Comparison of ENCODE assay signal across 8 cellular contexts in the genomic region with DNA sequence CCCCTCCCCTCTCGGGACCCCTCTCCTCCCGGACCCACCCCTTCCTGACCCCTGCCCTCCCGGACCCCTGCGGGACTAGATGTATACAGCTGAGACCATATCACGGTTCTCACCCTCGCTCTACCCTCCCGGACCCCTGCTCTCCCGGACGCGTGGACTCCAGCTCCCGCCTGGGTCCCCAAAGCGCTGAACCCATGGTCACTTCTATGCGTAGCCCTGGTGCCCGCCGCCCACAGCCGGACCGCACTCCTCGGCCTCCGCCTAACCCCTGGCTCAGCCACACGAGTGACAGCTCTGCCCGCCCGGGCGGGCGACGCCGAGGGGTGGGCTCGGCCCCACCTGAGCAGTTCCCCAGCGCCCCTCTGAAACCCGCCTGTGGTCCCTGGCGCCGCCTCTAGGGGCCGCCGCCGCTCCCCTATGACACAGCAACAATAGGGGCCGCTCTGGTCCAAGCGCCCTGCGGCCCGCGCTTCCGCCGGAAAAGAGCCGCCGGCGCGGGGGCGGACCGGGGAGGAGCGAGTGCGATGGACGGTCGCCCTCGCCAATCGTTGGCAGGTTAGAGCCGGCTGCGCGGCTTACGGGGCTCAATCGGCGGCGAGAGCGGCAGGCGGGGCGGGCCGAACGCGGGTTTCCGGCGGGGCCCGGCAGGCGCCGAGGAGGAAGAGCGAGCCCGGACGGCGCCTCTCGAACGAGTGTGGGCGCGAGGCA. TPM values are rescaled to one million over a fixed set of nuclear protein-coding genes. Genes with fewer than 3 reads are reported as not detected.
A peak's percentile ranks its signal among the peaks of the same experiment; 100 is the strongest.
DNase-seq lines count a peak whose midpoint lies in the region; FAIRE-seq and TF ChIP-seq lines count a peak whose summit lies in the region.

A gene with protein sequence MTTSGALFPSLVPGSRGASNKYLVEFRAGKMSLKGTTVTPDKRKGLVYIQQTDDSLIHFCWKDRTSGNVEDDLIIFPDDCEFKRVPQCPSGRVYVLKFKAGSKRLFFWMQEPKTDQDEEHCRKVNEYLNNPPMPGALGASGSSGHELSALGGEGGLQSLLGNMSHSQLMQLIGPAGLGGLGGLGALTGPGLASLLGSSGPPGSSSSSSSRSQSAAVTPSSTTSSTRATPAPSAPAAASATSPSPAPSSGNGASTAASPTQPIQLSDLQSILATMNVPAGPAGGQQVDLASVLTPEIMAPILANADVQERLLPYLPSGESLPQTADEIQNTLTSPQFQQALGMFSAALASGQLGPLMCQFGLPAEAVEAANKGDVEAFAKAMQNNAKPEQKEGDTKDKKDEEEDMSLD (plus strand): TSS at position 657 of the 708 bp plus-strand sequence. CDS start 572 bp downstream, outside the sequence.

- peaks cover 7% of the 10 kb centered on the region for H3K23me2 ChIP-seq in H9 (ENCODE audit: insufficient read length, low read depth, low read length, poor library complexity, severe bottlenecking)

- H3K18ac ChIP-seq in H9 (ENCODE audit: insufficient read length, low read depth, low read length): no peak within 1 kb of the TSS

- H3K4me1 Mint-ChIP-seq in H9: peaks cover 14 to 22% of the 10 kb centered on the region in 2 experiments
- peaks cover 21% of the 10 kb centered on the region for H3K4me1 Mint-ChIP-seq in neural crest cell

- peak within 1 kb of the TSS; percentile 63 for H3K4me2 ChIP-seq in H9 (ENCODE audit: insufficient read depth, insufficient read length, low read length)

- H3K4me1 ChIP-seq in H9 (ENCODE audit: insufficient read depth, low read length) (no peaks in the 10 kb centered on the region; the same call in 1 of the 2 replicates), stomach smooth muscle (ENCODE audit: control insufficient read depth, insufficient read depth, low read length) (peaks cover 45% of the 10 kb centered on the region)

- no CpG with 5 or more reads among the region's 79 CpGs for WGBS in H9 (ENCODE audit: extremely low coverage, insufficient read length, low lambda C conversion rate)

- peaks cover 18% of the 10 kb centered on the region; the same call in 1 of the 2 replicates for H3K79me2 ChIP-seq in H9 (ENCODE audit: insufficient read depth, low read length)

- H4K20me1 ChIP-seq in H9 (ENCODE audit: control insufficient read depth, insufficient read depth, insufficient read length): no peaks in the 10 kb centered on the region

- DNase-seq in H9 (peak; percentile 97), MG63 (peak; percentile 97), SHP77 treated with DMSO at 0.1 percent for 48 hours (lab: John Stamatoyannopoulos, UW) (peak; percentile 98), activated gamma-delta T cell (lab: John Stamatoyannopoulos, UW) (peak; percentile 96), fibroblast of villous mesenchyme (ENCODE audit: low read depth) (peak; percentile 97), neural crest cell (ENCODE audit: low read depth, low spot score) (peak; percentile 97)

- H3K14ac ChIP-seq in H9 (ENCODE audit: insufficient read depth, low read length): peak within 1 kb of the TSS; percentile 63; the same call in 1 of the 2 replicates

- H3K4ac ChIP-seq in H9 (ENCODE audit: low read depth, low read length): no peak within 1 kb of the TSS

- H3K4me3 Mint-ChIP-seq in H9 (peak within 1 kb of the TSS; percentile 90 to 96), neural crest cell (peak within 1 kb of the TSS; percentile 96)

- no peak within 1 kb of the TSS for H3K27ac ChIP-seq in H9 (ENCODE audit: insufficient read length, low read depth, low read length)
- peak within 1 kb of the TSS; percentile 96 for H3K27ac ChIP-seq in stomach smooth muscle (ENCODE audit: low read length)

- peaks cover 43% of the 10 kb centered on the region for H3K36me3 ChIP-seq in MG63
- peaks cover 18 to 21% of the 10 kb centered on the region in 2 donors for H3K36me3 ChIP-seq in stomach smooth muscle (ENCODE audit: control insufficient read depth in 2 of 2, insufficient read depth in 2 of 2, low read length in 2 of 2)

- no peak within 1 kb of the TSS for H3K23ac ChIP-seq in H9 (ENCODE audit: insufficient read length, low read depth, low read length)

- no peak within 1 kb of the TSS for H2AFZ ChIP-seq in H9 (ENCODE audit: low read length)

- H3K9ac ChIP-seq in H9 (ENCODE audit: extremely low read depth, insufficient read length, low read length) (peak within 1 kb of the TSS; percentile 67), stomach smooth muscle (ENCODE audit: low read length in 2 of 2) (peak within 1 kb of the TSS; percentile 88 to 89)

- H2BK5ac ChIP-seq in H9 (ENCODE audit: insufficient read length, low read length): no peak within 1 kb of the TSS

- H2BK15ac ChIP-seq in H9 (ENCODE audit: low read depth, low read length): no peak within 1 kb of the TSS

- peak; percentile 79 for FAIRE-seq in G401.6 (lab: Jason Lieb, UNC)

- no peak within 1 kb of the TSS for H2AK5ac ChIP-seq in H9 (ENCODE audit: insufficient read length, low read length)

- H4K5ac ChIP-seq in H9 (ENCODE audit: insufficient read length, low read depth, low read length): no peak within 1 kb of the TSS

- no peak within 1 kb of the TSS for H2BK20ac ChIP-seq in H9 (ENCODE audit: low read depth, low read length, poor library complexity, severe bottlenecking)

- H3K27me3 ChIP-seq in H9 (ENCODE audit: insufficient read depth, low read length): no peaks in the 10 kb centered on the region
- H3K27me3 ChIP-seq in MG63: no peaks in the 10 kb centered on the region
- no peaks in the 10 kb centered on the region for H3K27me3 ChIP-seq in stomach smooth muscle (ENCODE audit: control insufficient read depth in 1 of 2, insufficient read depth in 2 of 2, low read length in 2 of 2)

- no peak within 1 kb of the TSS for H4K91ac ChIP-seq in H9 (ENCODE audit: insufficient read length, low read depth, low read length)

- H3T11ph ChIP-seq in H9 (ENCODE audit: low read length): no peak within 1 kb of the TSS

- no peak within 1 kb of the TSS for H3K56ac ChIP-seq in H9 (ENCODE audit: insufficient read length, low read depth, low read length)

- no peaks in the 10 kb centered on the region for H3K9me3 ChIP-seq in H9 (ENCODE audit: control insufficient read depth, low read depth, low read length)
- no peaks in the 10 kb centered on the region for H3K9me3 ChIP-seq in MG63
- H3K9me3 ChIP-seq in stomach smooth muscle (ENCODE audit: control insufficient read depth in 2 of 2, low read length in 2 of 2): no peaks in the 10 kb centered on the region

- no peaks in the 10 kb centered on the region for H3K9me3 Mint-ChIP-seq in H9
- no peaks in the 10 kb centered on the region for H3K9me3 Mint-ChIP-seq in neural crest cell

- H3K79me1 ChIP-seq in H9 (ENCODE audit: insufficient read depth, low read depth, low read length, poor library complexity, severe bottlenecking): no peaks in the 10 kb centered on the region

- H3K36me3 Mint-ChIP-seq in H9 (ENCODE audit: insufficient read depth in 1 of 3, low read depth in 3 of 3): peaks cover 18 to 40% (median 37%) of the 10 kb centered on the region in 3 experiments
- H3K36me3 Mint-ChIP-seq in neural crest cell (ENCODE audit: low read depth): no peaks in the 10 kb centered on the region

- H4K8ac ChIP-seq in H9 (replicated peaks; ENCODE audit: insufficient read length, low read depth, low read length): no peak within 1 kb of the TSS

- H3K27me3 Mint-ChIP-seq in H9 (ENCODE audit: low read depth) (no peaks in the 10 kb centered on the region), neural crest cell (ENCODE audit: low read depth) (peaks cover 2% of the 10 kb centered on the region)

- H3K27ac Mint-ChIP-seq in H9: peak within 1 kb of the TSS; percentile 85 to 97 (median 92)
- H3K27ac Mint-ChIP-seq in neural crest cell (ENCODE audit: unreplicated experiment): peak within 1 kb of the TSS; percentile 98

- TF ChIP-seq CTCF in H9 (conservative IDR thresholded peaks at IDR 0.05) (peak; percentile 95), fibroblast of villous mesenchyme (IDR thresholded peaks at IDR 0.05; ENCODE audit: insufficient read depth, low read depth, low read length) (peak; percentile 88), neural crest cell (conservative IDR thresholded peaks at IDR 0.05) (peak; percentile 86)

- H3K4me3 ChIP-seq in MG63 (peak within 1 kb of the TSS; percentile 86), fibroblast of villous mesenchyme (ENCODE audit: low read depth, low read length) (peak within 1 kb of the TSS; percentile 81), stomach smooth muscle (ENCODE audit: low read length in 2 of 2) (peak within 1 kb of the TSS; percentile 72 to 83)

- no peak within 1 kb of the TSS for H2BK12ac ChIP-seq in H9 (ENCODE audit: insufficient read length, low read depth, low read length)

- H2BK120ac ChIP-seq in H9 (ENCODE audit: low read depth, low read length, poor library complexity, severe bottlenecking): no peak within 1 kb of the TSS

RNA-seq across cellular contexts. Expression of the gene that starts here (rescaled TPM):
- 153 and 154 TPM in 2 replicates for total RNA-seq in H9 (2021)
- total RNA-seq in MG63 (2014; rRNA removed; shearing (Covaris generic); ENCODE audit: low replicate concordance): 264 and 328 TPM in 2 replicates
- total RNA-seq in fibroblast of villous mesenchyme: 111 and 138 TPM in 2 replicates
- total RNA-seq in neural crest cell: 90.4 and 98.8 TPM in 2 replicates
